Comparison of ENCODE assay signal across 11 cellular contexts in genomic region chr17:45227631-45228120, GRCh38. TPM values are rescaled to one million over a fixed set of nuclear protein-coding genes. Genes with fewer than 3 reads are reported as not detected.
DNase-seq lines count a peak whose midpoint lies in the region; TF ChIP-seq lines count a peak whose summit lies in the region.
"Had no signal": no experiment of that assay in that cellular context is flagged by ENCODE, and none has a peak within 500 bp of the region (broad histone marks: within the 10 kb centered on the region; RNA-seq: fewer than 3 reads in every experiment).

No MANE protein-coding gene starts in this region.

- peak overlapping the region; percentile 98 to 100 (median 100) for H3K27ac Mint-ChIP-seq in CD14-positive monocyte

- H3K9me3 Mint-ChIP-seq in CD14-positive monocyte: peaks cover 0 to 1% (median 0%) of the 10 kb centered on the region in 7 donors
- H3K9me3 Mint-ChIP-seq: brain had no signal

- peak overlapping the region; percentile 98 for H3K4me3 ChIP-seq in MM.1S (ENCODE audit: low read length)
- no peak overlapping the region for H3K4me3 ChIP-seq in breast epithelium
- no peak overlapping the region for H3K4me3 ChIP-seq in parathyroid adenoma (ENCODE audit: low read depth, low read length)

- peaks cover 55 to 74% of the 10 kb centered on the region in 2 donors for H3K36me3 Mint-ChIP-seq in CD14-positive monocyte
- H3K36me3 Mint-ChIP-seq: brain had no signal

- H3K4me3 Mint-ChIP-seq in CD14-positive monocyte: peak overlapping the region; percentile 97 to 99

- H2AFZ ChIP-seq in MM.1S (ENCODE audit: low read length) (no peak overlapping the region), parathyroid adenoma (no peak overlapping the region)

- H3K27ac ChIP-seq in MM.1S (ENCODE audit: low read length) (peak overlapping the region; percentile 99), breast epithelium (peak overlapping the region; percentile 81 to 94), parathyroid adenoma (peak overlapping the region; percentile 5)

- H4K20me1 ChIP-seq in MM.1S (ENCODE audit: insufficient read depth, low read length): no peaks in the 10 kb centered on the region

- H3K9ac ChIP-seq in MM.1S (ENCODE audit: low read length) (peak overlapping the region; percentile 98), parathyroid adenoma (no peak overlapping the region)

- H3F3A ChIP-seq in MM.1S (ENCODE audit: insufficient read depth, low read length): peaks cover 59% of the 10 kb centered on the region

- peaks cover 0 to 4% (median 0%) of the 10 kb centered on the region in 3 donors for H3K27me3 Mint-ChIP-seq in CD14-positive monocyte (ENCODE audit: low read depth in 3 of 3)

- TF ChIP-seq POLR2A in breast epithelium (IDR thresholded peaks at IDR 0.05): no peak

- peaks cover 87% of the 10 kb centered on the region for H3K4me1 Mint-ChIP-seq in CD14-positive monocyte

- no peak for DNase-seq in CD14-positive monocyte (ENCODE audit: low spot score)
- peak; percentile 23 for DNase-seq in MM.1S
- no peak for DNase-seq in breast epithelium (ENCODE audit: low spot score in 2 of 2)
- DNase-seq in HK-2 (ENCODE audit: unreplicated experiment): no peak
- DNase-seq in C1 segment of cervical spinal cord (lab: John Stamatoyannopoulos, UW): no peak
- no peak for DNase-seq in cerebellum (ENCODE audit: low spot score)
- DNase-seq in AML-193 (lab: John Stamatoyannopoulos, UW): no peak
- DNase-seq: DMS79 had no signal

- intact Hi-C loops in CD14-positive monocyte (cut with micrococcal nuclease) (loop anchor here in 1 of 2 donors (2.0 to 5.0 kb wide), 2 partner anchors 65 to 90 kb away; partner anchors contain the start of gene MAP3K14), breast epithelium (cut with DNase I; ENCODE audit: low total_unique reads) (no loop called here)

- peaks cover 100% of the 10 kb centered on the region for H3K79me2 ChIP-seq in MM.1S (ENCODE audit: low read length)
- no peaks in the 10 kb centered on the region for H3K79me2 ChIP-seq in parathyroid adenoma

- H3K27me3 ChIP-seq in MM.1S (replicated peaks; ENCODE audit: insufficient read depth, low read length) (no peaks in the 10 kb centered on the region), breast epithelium (no peaks in the 10 kb centered on the region), parathyroid adenoma (ENCODE audit: control insufficient read depth, insufficient read depth, low read length) (no peaks in the 10 kb centered on the region)

- no peaks in the 10 kb centered on the region for H3K9me2 ChIP-seq in MM.1S (replicated peaks; ENCODE audit: insufficient read depth, low read length)

- H3K9me3 ChIP-seq in MM.1S (replicated peaks; ENCODE audit: insufficient read depth, low read length) (no peaks in the 10 kb centered on the region), breast epithelium (no peaks in the 10 kb centered on the region), parathyroid adenoma (ENCODE audit: control insufficient read depth, low read length) (no peaks in the 10 kb centered on the region)

- H3K4me1 ChIP-seq in MM.1S (ENCODE audit: low read length): peaks cover 62% of the 10 kb centered on the region
- peaks cover 4% of the 10 kb centered on the region in 2 donors for H3K4me1 ChIP-seq in breast epithelium
- no peaks in the 10 kb centered on the region for H3K4me1 ChIP-seq in parathyroid adenoma

- H3K36me3 ChIP-seq in MM.1S (replicated peaks; ENCODE audit: insufficient read depth, low read length) (0 out of 2 replicates have a peak, but pooled peaks cover 3% of the 10 kb centered on the region), breast epithelium (no peaks in the 10 kb centered on the region), parathyroid adenoma (ENCODE audit: control insufficient read depth, insufficient read depth, low read length) (no peaks in the 10 kb centered on the region)

- no peak for TF ChIP-seq CTCF in CD14-positive monocyte (IDR thresholded peaks at IDR 0.05)
- no peak for TF ChIP-seq CTCF in MM.1S (IDR thresholded peaks at IDR 0.05; ENCODE audit: low read length)
- TF ChIP-seq CTCF in breast epithelium (IDR thresholded peaks at IDR 0.05): no peak
- TF ChIP-seq CTCF in parathyroid adenoma (IDR thresholded peaks at IDR 0.05): no peak

- H3K4me2 ChIP-seq in MM.1S (ENCODE audit: low read depth, low read length) (peak overlapping the region; percentile 90), parathyroid adenoma (ENCODE audit: low read length) (no peak overlapping the region)

RNA-seq across cellular contexts. Expression of gene FMNL1, which starts 6.0 kb away (rescaled TPM):
- 10 to 100 TPM; 23.8 to 24.8 TPM for polyA plus RNA-seq in CD14-positive monocyte
- 10 to 100 TPM in 2 of 3 donors, 1 to 10 TPM in 1; 9.2 to 31.2 (median 10.8) TPM for total RNA-seq in breast epithelium
- 3.4 TPM for total RNA-seq in cerebellum

RNA-seq across cellular contexts. Expression of gene SPATA32, which starts 34.2 kb away (rescaled TPM):
- not detected for polyA plus RNA-seq in CD14-positive monocyte
- total RNA-seq in breast epithelium: under 1 TPM in 1 of 3 donors, not detected in 2; 0.44 TPM
- total RNA-seq in cerebellum: not detected
- total RNA-seq: SK-MEL-5 had no signal

Comparison
In these comparisons a context has a peak if more than half of its experiments do, and no peak if none do; other contexts are left out.
1. H3K27ac ChIP-seq: peak in every context shown above with its lines; median percentile 99 in MM.1S; 88 in breast epithelium; 5 in parathyroid adenoma.